In genomic region chr3:30631237-30631961, GRCh38 we compare ENCODE assay signal across 8 cellular contexts. TPM values are rescaled to one million over a fixed set of nuclear protein-coding genes. Genes with fewer than 3 reads are reported as not detected.
DNase-seq lines count a peak whose midpoint lies in the region; ATAC-seq, FAIRE-seq and TF ChIP-seq lines count a peak whose summit lies in the region.

No MANE protein-coding gene starts in this region.

- TF ChIP-seq POLR2A in gastrocnemius medialis (IDR thresholded peaks at IDR 0.05) (no peak), testis (IDR thresholded peaks at IDR 0.05) (no peak)

- H3K9me3 ChIP-seq in RWPE2 (ENCODE audit: severe bottlenecking): no peaks in the 10 kb centered on the region
- H3K9me3 ChIP-seq in gastrocnemius medialis: no peaks in the 10 kb centered on the region
- H3K9me3 ChIP-seq in testis: no peaks in the 10 kb centered on the region

- intact Hi-C loops in gastrocnemius medialis (cut with DNase I; ENCODE audit: low total_unique reads) (no loop called here), testis (cut with DNase I; ENCODE audit: low total_unique reads) (no loop called here)

- H3K27me3 ChIP-seq in RWPE2 (ENCODE audit: insufficient read depth, poor library complexity, severe bottlenecking): no peaks in the 10 kb centered on the region
- H3K27me3 ChIP-seq in bronchial epithelial cell (ENCODE audit: control insufficient read depth, insufficient read depth, low read length): no peaks in the 10 kb centered on the region
- H3K27me3 ChIP-seq in gastrocnemius medialis: no peaks in the 10 kb centered on the region
- no peaks in the 10 kb centered on the region for H3K27me3 ChIP-seq in testis

- peak; percentile 79 for FAIRE-seq in bronchial epithelial cell (lab: Jason Lieb, UNC)

- TF ChIP-seq CTCF in RWPE2 (IDR thresholded peaks at IDR 0.05; ENCODE audit: poor library complexity, severe bottlenecking) (no peak), bronchial epithelial cell (IDR thresholded peaks at IDR 0.05; ENCODE audit: insufficient read depth, low read length, severe bottlenecking) (no peak), gastrocnemius medialis (IDR thresholded peaks at IDR 0.05 in 4 of 5, conservative IDR thresholded peaks at IDR 0.05 in 1 of 5) (no peak), testis (IDR thresholded peaks at IDR 0.05) (no peak)

- peak overlapping the region; percentile 94 for H3K27ac ChIP-seq in RWPE2 (ENCODE audit: poor library complexity, severe bottlenecking)
- peak overlapping the region; percentile 36 to 76 (median 62) for H3K27ac ChIP-seq in gastrocnemius medialis
- H3K27ac ChIP-seq in testis: peak overlapping the region in 1 of 2 donors; percentile 65

- H3K4me1 ChIP-seq in RWPE2 (ENCODE audit: insufficient read depth, poor library complexity, severe bottlenecking) (peaks cover 77% of the 10 kb centered on the region), gastrocnemius medialis (peaks cover 72 to 90% of the 10 kb centered on the region in 2 donors), testis (peaks cover 23% of the 10 kb centered on the region)

- WGBS in testis, 2 donors: 78 to 81% methylated on average over 8 of the region's 8 CpGs

- H3K4me3 ChIP-seq in RWPE2 (ENCODE audit: severe bottlenecking) (no peak overlapping the region), bronchial epithelial cell (ENCODE audit: low read depth, low read length) (no peak overlapping the region), gastrocnemius medialis (no peak overlapping the region), testis (no peak overlapping the region)

- peak; percentile 48 for ATAC-seq in GM19463 (IDR thresholded peaks at IDR 0.05; ENCODE audit: unreplicated experiment)
- ATAC-seq in RWPE2 (ENCODE audit: low read depth): peak; percentile 83
- ATAC-seq in gastrocnemius medialis: no peak
- ATAC-seq in GM19035 (IDR thresholded peaks at IDR 0.05; ENCODE audit: unreplicated experiment): no peak

- in situ Hi-C loops in gastrocnemius medialis (cut with MboI; ENCODE audit: low sequenced_read_pairs in 4 of 4): no loop called here

- DNase-seq in RWPE2 (ENCODE audit: low spot score): no peak
- DNase-seq in bronchial epithelial cell (ENCODE audit: low read depth): no peak
- no peak for DNase-seq in gastrocnemius medialis
- no peak for DNase-seq in DMS79 treated with DMSO at 0.1 percent for 48 hours (lab: John Stamatoyannopoulos, UW)
- no peak for DNase-seq in testis
- DNase-seq in RKO (ENCODE audit: low spot score): no peak

- H3K36me3 ChIP-seq in RWPE2 (ENCODE audit: low read depth) (peaks cover 87% of the 10 kb centered on the region), bronchial epithelial cell (ENCODE audit: control insufficient read depth, insufficient read depth, low read length) (no peaks in the 10 kb centered on the region), gastrocnemius medialis (no peaks in the 10 kb centered on the region), testis (ENCODE audit: low read depth, missing control alignments) (no peaks in the 10 kb centered on the region)

RNA-seq across cellular contexts. Expression of gene TGFBR2, which starts 25.0 kb away (rescaled TPM):
- 16.0 and 25.5 TPM in 2 replicates for total RNA-seq in bronchial epithelial cell
- 10 to 100 TPM; 38.3 to 53.8 (median 47.2) TPM for total RNA-seq in gastrocnemius medialis
- 10 to 100 TPM; 18.7 to 26.1 TPM for total RNA-seq in testis
- polyA plus RNA-seq in testis (ENCODE audit: insufficient read depth, low read depth, low replicate concordance): 35.3 TPM

Comparison
In these comparisons a context has a peak if more than half of its experiments do, and no peak if none do; other contexts are left out.
1. ATAC-seq: peak in GM19463 (single experiment) and RWPE2 (single experiment); none in gastrocnemius medialis (0 of 2) and GM19035 (single experiment).